Comparison of ENCODE assay signal across 8 cellular contexts in the genomic region with DNA sequence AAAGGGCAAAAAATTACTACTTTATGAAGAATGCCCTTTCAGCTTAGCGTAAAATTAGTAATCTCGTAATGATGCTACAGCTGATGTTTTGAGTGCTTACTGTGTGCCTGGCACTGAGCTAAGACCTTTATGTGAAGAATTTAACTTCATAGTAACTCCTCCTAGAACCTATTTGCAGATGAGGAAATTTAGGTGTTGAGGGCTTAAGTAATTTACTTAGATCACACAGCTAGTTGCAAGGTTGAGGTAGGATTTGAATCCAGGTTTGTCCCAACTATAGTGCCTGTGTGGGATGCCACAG. TPM values are rescaled to one million over a fixed set of nuclear protein-coding genes. Genes with fewer than 3 reads are reported as not detected.
DNase-seq lines count a peak whose midpoint lies in the region; TF ChIP-seq lines count a peak whose summit lies in the region.

No MANE protein-coding gene starts in this region.

- H3K9ac ChIP-seq in BLaER1: peak overlapping the region; percentile 96
- no peak overlapping the region for H3K9ac ChIP-seq in KMS-11

- peaks cover 29% of the 10 kb centered on the region for H3K79me2 ChIP-seq in KMS-11 (ENCODE audit: insufficient read depth, low read depth)

- H4K20me1 ChIP-seq in BLaER1 (peaks cover 49% of the 10 kb centered on the region), KMS-11 (ENCODE audit: insufficient read depth) (no peaks in the 10 kb centered on the region)

- peaks cover 31% of the 10 kb centered on the region for H3K4me1 Mint-ChIP-seq in nephron progenitor cell

- H3K4me3 Mint-ChIP-seq in nephron progenitor cell: peak overlapping the region; percentile 90

- H3K27me3 ChIP-seq in BLaER1 (no peaks in the 10 kb centered on the region), KMS-11 (ENCODE audit: insufficient read depth, low read depth) (no peaks in the 10 kb centered on the region)

- H3K4me2 ChIP-seq in BLaER1: peak overlapping the region; percentile 78
- H3K4me2 ChIP-seq in KMS-11: peak overlapping the region; percentile 71; the same call in 1 of the 2 replicates

- DNase-seq in coronary artery (ENCODE audit: low spot score): no peak
- DNase-seq in nephron progenitor cell: no peak
- no peak for DNase-seq in SK-N-DZ (ENCODE audit: low spot score)
- DNase-seq in HT-29 (ENCODE audit: low spot score): no peak
- DNase-seq in NCI-H2029 treated with DMSO at 0.1 percent for 48 hours (lab: John Stamatoyannopoulos, UW): no peak
- no peak for DNase-seq in activated gamma-delta T cell treated with Interleukin-2 at 50 U/mL for 16 hours

- no peak for TF ChIP-seq CTCF in KMS-11 (conservative IDR thresholded peaks at IDR 0.05; ENCODE audit: low read depth, low read length)
- TF ChIP-seq CTCF in coronary artery (IDR thresholded peaks at IDR 0.05): no peak
- TF ChIP-seq CTCF in nephron progenitor cell (IDR thresholded peaks at IDR 0.05): no peak

- peaks cover 54% of the 10 kb centered on the region for H3K36me3 Mint-ChIP-seq in nephron progenitor cell (ENCODE audit: low read depth)

- H3K9me3 ChIP-seq in BLaER1: peaks cover 7% of the 10 kb centered on the region; the same call in 1 of the 2 replicates

- H3K4me3 ChIP-seq in BLaER1 (peak overlapping the region; percentile 89), KMS-11 (IDR thresholded peaks at IDR 0.05; ENCODE audit: insufficient read depth, low read depth, low read length) (peak overlapping the region; percentile 33), coronary artery (peak overlapping the region; percentile 86)

- H3K36me3 ChIP-seq in BLaER1: peaks cover 20% of the 10 kb centered on the region
- peaks cover 3% of the 10 kb centered on the region; the same call in 1 of the 2 replicates for H3K36me3 ChIP-seq in KMS-11 (ENCODE audit: insufficient read depth)

- H3K27ac Mint-ChIP-seq in nephron progenitor cell: no peak overlapping the region

- peaks cover 22% of the 10 kb centered on the region for H3K9me3 Mint-ChIP-seq in nephron progenitor cell

- H3K27me3 Mint-ChIP-seq in nephron progenitor cell (ENCODE audit: low read depth, poor library complexity): no peaks in the 10 kb centered on the region

- H3K4me1 ChIP-seq in BLaER1: peaks cover 23% of the 10 kb centered on the region
- peaks cover 22% of the 10 kb centered on the region for H3K4me1 ChIP-seq in KMS-11 (ENCODE audit: low read depth, poor library complexity, severe bottlenecking)

- H2AFZ ChIP-seq in KMS-11 (ENCODE audit: low read depth): no peak overlapping the region

- no peak overlapping the region; the same call in 1 of the 2 replicates for H3K27ac ChIP-seq in BLaER1
- H3K27ac ChIP-seq in KMS-11: no peak overlapping the region
- no peak overlapping the region for H3K27ac ChIP-seq in coronary artery

RNA-seq across cellular contexts. Expression of gene ZMYM4, which starts 1.4 kb away (rescaled TPM):
- 19.2 and 22.7 TPM in 2 replicates for polyA plus RNA-seq in SK-N-DZ (2014; cell fraction: cytosol; rRNA removed)
- polyA plus RNA-seq in SK-N-DZ (2014; cell fraction: nucleus; rRNA removed): 17.8 and 22.9 TPM in 2 replicates
- 9.7 and 16.5 TPM in 2 replicates for total RNA-seq in HT-29 (2014; rRNA removed; shearing (Covaris generic))

Comparison
In these comparisons a context has a peak if more than half of its experiments do, and no peak if none do; other contexts are left out.
1. H3K4me3 ChIP-seq: peak in every context shown above with its lines; median percentile 89 in BLaER1; 86 in coronary artery; 33 in KMS-11.